Comparison of ENCODE assay signal across 8 cellular contexts in genomic region chr11:47161134-47161854, GRCh38. TPM values are rescaled to one million over a fixed set of nuclear protein-coding genes. Genes with fewer than 3 reads are reported as not detected.
A peak's percentile ranks its signal among the peaks of the same experiment; 100 is the strongest.
DNase-seq lines count a peak whose midpoint lies in the region; ATAC-seq and TF ChIP-seq lines count a peak whose summit lies in the region.

No MANE protein-coding gene starts in this region.

- intact Hi-C loops in right cardiac atrium (cut with DNase I), result no loop called here
- intact Hi-C loops in gastrocnemius medialis (cut with DNase I; ENCODE audit: low total_unique reads), result loop anchor here (5.0 kb wide), 1 partner anchor 196 kb away; no protein-coding TSS in a partner anchor

- TF ChIP-seq POLR2A in gastrocnemius medialis (IDR thresholded peaks at IDR 0.05), result no peak

- H3K4me1 ChIP-seq in MM.1S (ENCODE audit: low read length) (no peaks in the 10 kb centered on the region), right cardiac atrium (ENCODE audit: control insufficient read depth, insufficient read depth, low read length) (no peaks in the 10 kb centered on the region), gastrocnemius medialis (peaks cover 4 to 13% of the 10 kb centered on the region in 2 donors)

- no peak overlapping the region for H3K4me2 ChIP-seq in MM.1S (ENCODE audit: low read depth, low read length)

- H3K27ac ChIP-seq in MM.1S (ENCODE audit: low read length), result no peak overlapping the region
- no peak overlapping the region for H3K27ac ChIP-seq in right cardiac atrium (ENCODE audit: low read length)
- peak overlapping the region in 2 of 4 donors; percentile 1 to 32 for H3K27ac ChIP-seq in gastrocnemius medialis

- H4K20me1 ChIP-seq in MM.1S (ENCODE audit: insufficient read depth, low read length), result no peaks in the 10 kb centered on the region

- H3K27me3 ChIP-seq in BJ (ENCODE audit: control insufficient read depth, insufficient read depth, low read length) (no peaks in the 10 kb centered on the region), MM.1S (replicated peaks; ENCODE audit: insufficient read depth, low read length) (no peaks in the 10 kb centered on the region), right cardiac atrium (ENCODE audit: control insufficient read depth, insufficient read depth) (no peaks in the 10 kb centered on the region), gastrocnemius medialis (no peaks in the 10 kb centered on the region)

- WGBS in right cardiac atrium, result 47% methylated on average over 14 of the region's 14 CpGs

- no peak overlapping the region for H3K9ac ChIP-seq in MM.1S (ENCODE audit: low read length)

- peak; percentile 80 for TF ChIP-seq CTCF in BJ (IDR thresholded peaks at IDR 0.05; ENCODE audit: insufficient read depth, low read depth, low read length)
- peak; percentile 60 for TF ChIP-seq CTCF in MM.1S (IDR thresholded peaks at IDR 0.05; ENCODE audit: low read length)
- TF ChIP-seq CTCF in gastrocnemius medialis (IDR thresholded peaks at IDR 0.05 in 4 of 5, conservative IDR thresholded peaks at IDR 0.05 in 1 of 5), result peak; percentile 48 to 61 (median 55)

- in situ Hi-C loops in gastrocnemius medialis (cut with MboI; ENCODE audit: low sequenced_read_pairs in 4 of 4), result no loop called here

- H3K36me3 ChIP-seq in BJ (ENCODE audit: control insufficient read depth, insufficient read depth, low read length), result peaks cover 18% of the 10 kb centered on the region
- no peaks in the 10 kb centered on the region; the same call in 1 of the 2 replicates for H3K36me3 ChIP-seq in MM.1S (replicated peaks; ENCODE audit: insufficient read depth, low read length)
- H3K36me3 ChIP-seq in gastrocnemius medialis, result peaks cover 0 to 31% of the 10 kb centered on the region in 2 donors

- no peaks in the 10 kb centered on the region for H3K9me2 ChIP-seq in MM.1S (replicated peaks; ENCODE audit: insufficient read depth, low read length)

- DNase-seq in BJ (ENCODE audit: low read depth) (no peak), MM.1S (peak; percentile 46), SW480 (ENCODE audit: low spot score) (peak; percentile 66), anterior cingulate cortex (lab: John Stamatoyannopoulos, UW) (peak in 44 of 58 donors; percentile 14 to 75 (median 47)), right cardiac atrium (peak; percentile 58 to 83 (median 81)), gastrocnemius medialis (peak in 1 of 2 donors; percentile 62)

- POLR2A ChIA-PET in BJ (lab: Charles Lee), result no interaction called here

- H3K9me3 ChIP-seq in MM.1S (replicated peaks; ENCODE audit: insufficient read depth, low read length), result no peaks in the 10 kb centered on the region
- H3K9me3 ChIP-seq in right cardiac atrium (ENCODE audit: control insufficient read depth, low read length), result no peaks in the 10 kb centered on the region
- no peaks in the 10 kb centered on the region for H3K9me3 ChIP-seq in gastrocnemius medialis

- CTCF ChIA-PET in BJ (lab: Yijun Ruan, JAX), result interaction anchor here (0.6 to 4.0 kb wide), 23 partner anchors 7 to 401 kb away, joined by 3 to 24 read pairs (median 5); no protein-coding TSS in a partner anchor

- H3K4me3 ChIP-seq in BJ (ENCODE audit: low read depth, low read length) (no peak overlapping the region), MM.1S (ENCODE audit: low read length) (no peak overlapping the region), right cardiac atrium (ENCODE audit: low read length) (no peak overlapping the region), gastrocnemius medialis (no peak overlapping the region)

- H3K79me2 ChIP-seq in MM.1S (ENCODE audit: low read length), result peaks cover 2% of the 10 kb centered on the region; the same call in 1 of the 2 replicates

- H3F3A ChIP-seq in MM.1S (ENCODE audit: insufficient read depth, low read length), result 0 out of 2 replicates have a peak, but pooled peaks cover 5% of the 10 kb centered on the region

- ATAC-seq in GM19455 (IDR thresholded peaks at IDR 0.05; ENCODE audit: unreplicated experiment) (peak; percentile 57), right cardiac atrium (peak; percentile 72 to 75), gastrocnemius medialis (peak; percentile 45 to 65), GM21367 (IDR thresholded peaks at IDR 0.05; ENCODE audit: unreplicated experiment) (no peak)

- H2AFZ ChIP-seq in MM.1S (ENCODE audit: low read length), result no peak overlapping the region

RNA-seq across cellular contexts. Expression of gene ARFGAP2, which starts 15.4 kb away (rescaled TPM):
- polyA plus RNA-seq in BJ (2011; rRNA removed) (44.8 and 58.1 TPM in 2 replicates), right cardiac atrium (39.8 TPM)
- 48.9 and 64.0 TPM in 2 replicates for polyA minus RNA-seq in BJ (2011; rRNA and poly(A)+ RNA removed)
- total RNA-seq in right cardiac atrium (10 to 100 TPM; 43.8 to 67.4 (median 56.5) TPM), gastrocnemius medialis (100 to 1,000 TPM; 120 to 165 (median 142) TPM)

RNA-seq across cellular contexts. Expression of gene PACSIN3, which starts 24.9 kb away (rescaled TPM):
- polyA plus RNA-seq in BJ (2011; rRNA removed) (17.6 and 25.2 TPM in 2 replicates), right cardiac atrium (137 TPM)
- polyA minus RNA-seq in BJ (2011; rRNA and poly(A)+ RNA removed), result 12.9 and 26.9 TPM in 2 replicates
- total RNA-seq in right cardiac atrium (100 to 1,000 TPM; 110 to 156 (median 123) TPM), gastrocnemius medialis (100 to 1,000 TPM; 129 to 369 (median 205) TPM)

RNA-seq across cellular contexts. Expression of gene DDB2, which starts 53.5 kb away (rescaled TPM):
- polyA plus RNA-seq in BJ (2011; rRNA removed) (44.9 and 46.5 TPM in 2 replicates), right cardiac atrium (10.5 TPM)
- 20.4 and 27.3 TPM in 2 replicates for polyA minus RNA-seq in BJ (2011; rRNA and poly(A)+ RNA removed)
- total RNA-seq in right cardiac atrium (10 to 100 TPM in 3 of 4 donors, 1 to 10 TPM in 1; 9.2 to 12.4 (median 11.8) TPM), gastrocnemius medialis (10 to 100 TPM in 1 of 4 donors, 1 to 10 TPM in 3; 4.7 to 11.5 (median 7.1) TPM)
